ENCODE assay signal across 18 cellular contexts in genomic region chr11:131829725-131830124, GRCh38.
"Had no signal": no experiment of that assay in that cellular context is flagged by ENCODE, and none has a peak within 500 bp of the region (broad histone marks: within the 10 kb centered on the region; RNA-seq: fewer than 3 reads in every experiment).

No MANE protein-coding gene starts in this region.

- ATAC-seq: gastroesophageal sphincter, heart right ventricle, left cardiac atrium, WTC11 had no signal

- H3K27me3 ChIP-seq: neutrophil, ovary, spleen, vagina had no signal

- H3K36me3 ChIP-seq: gastroesophageal sphincter, heart right ventricle, neutrophil, ovary, prostate gland, spleen, thoracic aorta, vagina had no signal

- H3K4me3 ChIP-seq: gastroesophageal sphincter, heart right ventricle, ovary, prostate gland, spleen, thoracic aorta, vagina had no signal

- H3K4me1 ChIP-seq: gastroesophageal sphincter, heart right ventricle, prostate gland, spleen, vagina had no signal

- H3K27ac ChIP-seq: epithelial cell of prostate, gastroesophageal sphincter, heart right ventricle, neutrophil, ovary, prostate gland, spleen, thoracic aorta, vagina had no signal

- H3K9me3 ChIP-seq: gastroesophageal sphincter, neutrophil, ovary, prostate gland, thoracic aorta, vagina had no signal

- DNase-seq: activated gamma-delta T cell treated with Interleukin-2 at 50 U/mL for 16 hours; activated T-cell treated with anti-CD3 and anti-CD28 coated beads, Interleukin-2, amount 50 U/mL, for 1 hour; anterior cingulate cortex; heart right ventricle; islet precursor cell; left cardiac atrium; mesenchymal stem cell; ovary; spleen; stimulated activated CD4-positive, alpha-beta T cell treated with anti-CD3 and anti-CD28 coated beads, Interleukin-4, amount 100 ng/mL, for 1 hour; stimulated activated naive CD4-positive, alpha-beta T cell treated with Interleukin-2 at 50 U/mL for 16 hours had no signal
